1 cellular context compared by ENCODE assay signal in the genomic region with DNA sequence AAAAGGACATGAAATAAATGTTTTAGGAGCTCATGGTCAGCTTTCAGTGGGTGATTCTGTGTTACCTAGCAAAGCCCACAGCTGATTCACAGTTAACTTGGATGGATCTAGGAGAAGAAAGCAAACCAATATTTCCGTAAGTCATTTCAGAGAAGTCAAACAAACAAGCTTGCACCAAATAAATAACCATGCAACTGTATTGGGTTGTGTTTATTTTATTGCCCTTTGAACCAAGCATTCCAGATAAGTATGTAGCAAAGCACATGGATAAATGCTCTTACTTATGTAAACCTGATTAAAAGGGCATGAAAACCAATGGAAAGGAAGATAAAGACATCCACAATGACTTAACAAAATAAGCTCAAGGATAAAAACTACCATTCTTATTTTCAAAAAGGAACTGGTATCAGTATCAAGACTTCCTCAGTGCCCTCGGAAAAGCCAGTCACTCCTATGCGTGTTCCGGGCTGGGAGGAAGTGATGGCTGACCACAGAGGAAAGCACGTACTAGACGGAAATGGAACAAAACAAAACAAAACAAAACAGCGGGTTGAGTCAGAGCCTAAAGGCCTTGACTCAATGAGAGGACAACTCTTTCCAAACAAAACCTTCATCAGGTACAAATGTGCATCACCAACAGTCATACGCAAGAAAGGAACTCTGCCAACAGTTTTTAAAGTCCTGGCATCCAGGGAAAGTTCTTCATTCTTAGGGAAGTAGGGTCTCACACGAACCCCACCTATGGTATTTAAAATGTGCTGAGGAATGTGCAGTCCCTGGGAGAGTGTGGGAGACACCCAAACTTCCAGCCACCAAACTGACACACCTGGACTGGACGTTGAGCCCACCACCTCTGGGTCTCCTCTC.
TF ChIP-seq lines count a peak whose summit lies in the region.

No MANE protein-coding gene starts in this region.

TF ChIP-seq in K562, 482 proteins besides CTCF, POLR2A, EP300 and RAD21 (continued from another document and continues in another):
- TF ChIP-seq ZNF639 (CRISPR knock-in tag; conservative IDR thresholded peaks at IDR 0.05 in 1 of 2, IDR thresholded peaks at IDR 0.05 in 1 of 2) (peak in 1 of 2 experiments; percentile 47; a peak in 2 of 4 replicates), ZNF41 (CRISPR knock-in tag; conservative IDR thresholded peaks at IDR 0.05) (no peak), ZNF174 (CRISPR knock-in tag; IDR thresholded peaks at IDR 0.05) (no peak), TCF7 (IDR thresholded peaks at IDR 0.05; ENCODE audit: borderline replicate concordance) (no peak), NCOA6 (IDR thresholded peaks at IDR 0.05) (no peak), POLR2AphosphoS5 (IDR thresholded peaks at IDR 0.05; ENCODE audit: control insufficient read depth, insufficient read depth, low read depth, low read length) (no peak), SMAD4 (CRISPR knock-in tag; conservative IDR thresholded peaks at IDR 0.05) (no peak), CREB5 (CRISPR knock-in tag; IDR thresholded peaks at IDR 0.05) (no peak), ZNF57 (CRISPR knock-in tag; IDR thresholded peaks at IDR 0.05) (no peak), ATF2 (CRISPR knock-in tag; IDR thresholded peaks at IDR 0.05) (no peak), MBD2 (IDR thresholded peaks at IDR 0.05; ENCODE audit: borderline replicate concordance, low read depth) (no peak), ZNF431 (CRISPR knock-in tag; IDR thresholded peaks at IDR 0.05) (no peak), SP1 (CRISPR knock-in tag; IDR thresholded peaks at IDR 0.05) (no peak), SIN3B (IDR thresholded peaks at IDR 0.05; ENCODE audit: low read depth) (no peak), POLR2G (IDR thresholded peaks at IDR 0.05; ENCODE audit: low read depth, low read length) (no peak), XRCC3 (IDR thresholded peaks at IDR 0.05) (no peak), CC2D1A (IDR thresholded peaks at IDR 0.05) (no peak), FOXK2 (conservative IDR thresholded peaks at IDR 0.05 in 1 of 2, IDR thresholded peaks at IDR 0.05 in 1 of 2; ENCODE audit: low read depth in 2 of 2) (peak; percentile 59 to 69; a peak in 1 of 4 replicates), SMARCC2 (IDR thresholded peaks at IDR 0.05; ENCODE audit: low read depth) (peak; percentile 27; the same call in 1 of the 2 replicates), ZNF75A (CRISPR knock-in tag; IDR thresholded peaks at IDR 0.05) (peak; percentile 59; the same call in 1 of the 2 replicates), NCOA4 (IDR thresholded peaks at IDR 0.05; ENCODE audit: partially characterized antibody) (no peak), TEAD4 (IDR thresholded peaks at IDR 0.05; ENCODE audit: low read length) (no peak), TEAD4 (CRISPR knock-in tag; IDR thresholded peaks at IDR 0.05; ENCODE audit: borderline replicate concordance) (no peak), ARID1B (IDR thresholded peaks at IDR 0.05) (peak; percentile 62), ZBTB33 (CRISPR knock-in tag; IDR thresholded peaks at IDR 0.05) (no peak), HEY1 (CRISPR knock-in tag; IDR thresholded peaks at IDR 0.05; ENCODE audit: borderline replicate concordance) (no peak), ETS1 (conservative IDR thresholded peaks at IDR 0.05; ENCODE audit: control insufficient read depth, low read depth, low read length) (no peak), RBM22 (IDR thresholded peaks at IDR 0.05; ENCODE audit: low read depth, low read length, poor library complexity, severe bottlenecking) (no peak), FOSL1 (tag; conservative IDR thresholded peaks at IDR 0.05) (peak; percentile 77), ZFPM2 (CRISPR knock-in tag; IDR thresholded peaks at IDR 0.05) (no peak), SOX6 (IDR thresholded peaks at IDR 0.05) (peak; percentile 14; the same call in 1 of the 2 replicates), TEAD2 (tag; IDR thresholded peaks at IDR 0.05) (no peak), DDX20 (tag; IDR thresholded peaks at IDR 0.05; ENCODE audit: low read depth) (no peak), MLLT1 (IDR thresholded peaks at IDR 0.05) (no peak), NBN (IDR thresholded peaks at IDR 0.05; ENCODE audit: low read depth) (no peak), RCOR1 (IDR thresholded peaks at IDR 0.05; ENCODE audit: borderline replicate concordance in 1 of 2, low read depth in 2 of 2, low read length in 2 of 2) (no peak), ZBTB43 (CRISPR knock-in tag; IDR thresholded peaks at IDR 0.05) (no peak), KLF16 (IDR thresholded peaks at IDR 0.05) (no peak), C11orf30 (IDR thresholded peaks at IDR 0.05; ENCODE audit: low read depth) (peak; percentile 79), NFIX (CRISPR knock-in tag; IDR thresholded peaks at IDR 0.05; ENCODE audit: low read depth) (no peak), ETV1 (tag; conservative IDR thresholded peaks at IDR 0.05; ENCODE audit: low read depth) (peak; percentile 91)
- TF ChIP-seq, protein P1, sequence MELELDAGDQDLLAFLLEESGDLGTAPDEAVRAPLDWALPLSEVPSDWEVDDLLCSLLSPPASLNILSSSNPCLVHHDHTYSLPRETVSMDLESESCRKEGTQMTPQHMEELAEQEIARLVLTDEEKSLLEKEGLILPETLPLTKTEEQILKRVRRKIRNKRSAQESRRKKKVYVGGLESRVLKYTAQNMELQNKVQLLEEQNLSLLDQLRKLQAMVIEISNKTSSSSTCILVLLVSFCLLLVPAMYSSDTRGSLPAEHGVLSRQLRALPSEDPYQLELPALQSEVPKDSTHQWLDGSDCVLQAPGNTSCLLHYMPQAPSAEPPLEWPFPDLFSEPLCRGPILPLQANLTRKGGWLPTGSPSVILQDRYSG (tag; conservative IDR thresholded peaks at IDR 0.05; ENCODE audit: low read depth) = no peak
- TF ChIP-seq, protein P2, sequence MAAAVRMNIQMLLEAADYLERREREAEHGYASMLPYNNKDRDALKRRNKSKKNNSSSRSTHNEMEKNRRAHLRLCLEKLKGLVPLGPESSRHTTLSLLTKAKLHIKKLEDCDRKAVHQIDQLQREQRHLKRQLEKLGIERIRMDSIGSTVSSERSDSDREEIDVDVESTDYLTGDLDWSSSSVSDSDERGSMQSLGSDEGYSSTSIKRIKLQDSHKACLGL (CRISPR knock-in tag; IDR thresholded peaks at IDR 0.05; ENCODE audit: borderline replicate concordance, poor library complexity, severe bottlenecking) = no peak
- TF ChIP-seq, protein P3, sequence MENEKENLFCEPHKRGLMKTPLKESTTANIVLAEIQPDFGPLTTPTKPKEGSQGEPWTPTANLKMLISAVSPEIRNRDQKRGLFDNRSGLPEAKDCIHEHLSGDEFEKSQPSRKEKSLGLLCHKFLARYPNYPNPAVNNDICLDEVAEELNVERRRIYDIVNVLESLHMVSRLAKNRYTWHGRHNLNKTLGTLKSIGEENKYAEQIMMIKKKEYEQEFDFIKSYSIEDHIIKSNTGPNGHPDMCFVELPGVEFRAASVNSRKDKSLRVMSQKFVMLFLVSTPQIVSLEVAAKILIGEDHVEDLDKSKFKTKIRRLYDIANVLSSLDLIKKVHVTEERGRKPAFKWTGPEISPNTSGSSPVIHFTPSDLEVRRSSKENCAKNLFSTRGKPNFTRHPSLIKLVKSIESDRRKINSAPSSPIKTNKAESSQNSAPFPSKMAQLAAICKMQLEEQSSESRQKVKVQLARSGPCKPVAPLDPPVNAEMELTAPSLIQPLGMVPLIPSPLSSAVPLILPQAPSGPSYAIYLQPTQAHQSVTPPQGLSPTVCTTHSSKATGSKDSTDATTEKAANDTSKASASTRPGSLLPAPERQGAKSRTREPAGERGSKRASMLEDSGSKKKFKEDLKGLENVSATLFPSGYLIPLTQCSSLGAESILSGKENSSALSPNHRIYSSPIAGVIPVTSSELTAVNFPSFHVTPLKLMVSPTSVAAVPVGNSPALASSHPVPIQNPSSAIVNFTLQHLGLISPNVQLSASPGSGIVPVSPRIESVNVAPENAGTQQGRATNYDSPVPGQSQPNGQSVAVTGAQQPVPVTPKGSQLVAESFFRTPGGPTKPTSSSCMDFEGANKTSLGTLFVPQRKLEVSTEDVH (IDR thresholded peaks at IDR 0.05; ENCODE audit: low read depth, partially characterized antibody) = no peak
